In genomic region chr1:165753934-165754333, GRCh38 we compare ENCODE assay signal across 12 cellular contexts. TPM values are rescaled to one million over a fixed set of nuclear protein-coding genes. Genes with fewer than 3 reads are reported as not detected.
DNase-seq lines count a peak whose midpoint lies in the region; ATAC-seq and TF ChIP-seq lines count a peak whose summit lies in the region.
"Had no signal": no experiment of that assay in that cellular context is flagged by ENCODE, and none has a peak within 500 bp of the region (broad histone marks: within the 10 kb centered on the region; RNA-seq: fewer than 3 reads in every experiment).

No MANE protein-coding gene starts in this region.

- no peak for TF ChIP-seq CTCF in GM10248 (IDR thresholded peaks at IDR 0.05; ENCODE audit: control extremely low read depth, extremely low read depth, low read depth, missing control alignments)

- POLR2A ChIA-PET in GM10248 (lab: Yijun Ruan, JAX) = no interaction called here

- CTCF ChIA-PET in GM10248 (lab: Yijun Ruan, JAX) = no interaction called here

- DNase-seq in GM10248 (ENCODE audit: extremely low spot score) (peak; percentile 31), H4 (ENCODE audit: low spot score) (no peak), DMS79 treated with DMSO at 0.1 percent for 48 hours (lab: John Stamatoyannopoulos, UW) (no peak), GM03348 (ENCODE audit: low spot score) (no peak)
- DNase-seq in stimulated activated CD4-positive, alpha-beta T cell treated with anti-CD3 and anti-CD28 coated beads, Interleukin-4, amount 100 ng/mL, for 24 hours = no peak
- DNase-seq: ACHN, adrenal gland, NCI-H1048, posterior cingulate gyrus had no signal

- peak; percentile 93 for ATAC-seq in GM19395 (IDR thresholded peaks at IDR 0.05; ENCODE audit: unreplicated experiment)
- ATAC-seq in HG02759 (IDR thresholded peaks at IDR 0.05; ENCODE audit: unreplicated experiment) = peak; percentile 86
- ATAC-seq in HG03439 (IDR thresholded peaks at IDR 0.05; ENCODE audit: unreplicated experiment) = peak; percentile 90

RNA-seq across cellular contexts. Expression of gene TMCO1, which starts 14.7 kb away (rescaled TPM):
- total RNA-seq in H4 (2014; rRNA removed; shearing (Covaris generic)) = 139 and 158 TPM in 2 replicates

RNA-seq across cellular contexts. Expression of gene ALDH9A1, which starts 55.6 kb away (rescaled TPM):
- total RNA-seq in H4 (2014; rRNA removed; shearing (Covaris generic)) = 26.8 and 34.8 TPM in 2 replicates
